21 cellular contexts compared by ENCODE assay signal in genomic region chr2:28298406-28298805, GRCh38.
"Had no signal": no experiment of that assay in that cellular context is flagged by ENCODE, and none has a peak within 500 bp of the region (broad histone marks: within the 10 kb centered on the region; RNA-seq: fewer than 3 reads in every experiment).

No MANE protein-coding gene starts in this region.

- H3K9me3 ChIP-seq: heart right ventricle, sigmoid colon, suprapubic skin, thyroid gland, upper lobe of left lung, uterus had no signal

- H3K4me3 Mint-ChIP-seq: naive thymus-derived CD4-positive, alpha-beta T cell; nephron progenitor cell had no signal

- H3K4me1 ChIP-seq: heart right ventricle, thyroid gland, upper lobe of left lung had no signal

- H3K36me3 ChIP-seq: sigmoid colon, uterus had no signal

- DNase-seq: cortex of kidney; effector memory CD4-positive, alpha-beta T cell; heart right ventricle; hypothalamus; islet precursor cell; mammary epithelial cell; naive thymus-derived CD4-positive, alpha-beta T cell; nephron progenitor cell; posterior cingulate gyrus; sigmoid colon; stimulated activated CD4-positive, alpha-beta T cell treated with anti-CD3 and anti-CD28 coated beads, Interleukin-12 subunit alpha, Interleukin-12 subunit beta, amount 100 ng/mL, for 4 hours; stimulated activated naive CD8-positive, alpha-beta T cell treated with anti-CD3 and anti-CD28 coated beads, Interleukin-15, Interleukin-2, amounts not matched to agents 100 U/mL and 50 U/mL, for 24 hours; thyroid gland; upper lobe of left lung; uterus had no signal

- H3K27ac ChIP-seq: heart right ventricle, skin epidermis, suprapubic skin, thyroid gland, upper lobe of left lung, uterus had no signal

- H3K27me3 ChIP-seq: heart right ventricle, sigmoid colon, suprapubic skin, thyroid gland, upper lobe of left lung, uterus had no signal

- H3K4me3 ChIP-seq: heart right ventricle, sigmoid colon, skin epidermis, suprapubic skin, thyroid gland, upper lobe of left lung, uterus had no signal

- H3K27me3 Mint-ChIP-seq: naive thymus-derived CD4-positive, alpha-beta T cell had no signal

- H3K27ac Mint-ChIP-seq: nephron progenitor cell had no signal

- H3K9me3 Mint-ChIP-seq: naive thymus-derived CD4-positive, alpha-beta T cell; nephron progenitor cell had no signal

- ATAC-seq: esophagus mucosa; heart right ventricle; left lobe of liver; naive thymus-derived CD4-positive, alpha-beta T cell; stimulated activated naive CD8-positive, alpha-beta T cell treated with anti-CD3 and anti-CD28 coated beads, Interleukin-15, Interleukin-2, amounts not matched to agents 100 U/mL and 50 U/mL, for 24 hours had no signal

- FAIRE-seq: endometrium, frontal cortex had no signal
